8 cellular contexts compared by ENCODE assay signal in genomic region chr1:28144203-28145135, GRCh38. TPM values are rescaled to one million over a fixed set of nuclear protein-coding genes. Genes with fewer than 3 reads are reported as not detected.
DNase-seq lines count a peak whose midpoint lies in the region; ATAC-seq and TF ChIP-seq lines count a peak whose summit lies in the region.

No MANE protein-coding gene starts in this region.

- peak; percentile 20; the same call in 1 of the 3 replicates for ATAC-seq in SK-N-SH treated with all-trans-retinoic acid at 6 μM for 48 hours
- ATAC-seq in HG02588 (IDR thresholded peaks at IDR 0.05; ENCODE audit: unreplicated experiment), result peak; percentile 70
- ATAC-seq in HG03520 (IDR thresholded peaks at IDR 0.05; ENCODE audit: unreplicated experiment), result no peak

- POLR2A ChIA-PET in SK-N-SH (lab: Yijun Ruan, JAX), result interaction anchor here (0.6 kb wide), 1 partner anchor 23 kb away, joined by 4 read pairs; no protein-coding TSS in a partner anchor

- H3K4me3 ChIP-seq in SK-N-SH (ENCODE audit: low read depth in 2 of 2, low read length in 1 of 2) (no peak overlapping the region), OCI-LY1 (ENCODE audit: low read depth, low read length, poor library complexity, severe bottlenecking) (no peak overlapping the region), ascending aorta (no peak overlapping the region)

- H3K27me3 ChIP-seq in SK-N-SH (ENCODE audit: insufficient read depth) (no peaks in the 10 kb centered on the region), OCI-LY1 (ENCODE audit: insufficient read depth, low read length) (no peaks in the 10 kb centered on the region), ascending aorta (no peaks in the 10 kb centered on the region)

- H3K27ac ChIP-seq in SK-N-SH (ENCODE audit: low read depth in 2 of 2, low read length in 1 of 2) (no peak overlapping the region), OCI-LY1 (ENCODE audit: low read depth, low read length, poor library complexity, severe bottlenecking) (peak overlapping the region; percentile 97), ascending aorta (no peak overlapping the region)

- intact Hi-C loops in ascending aorta (cut with DNase I), result no loop called here

- H3K9me2 ChIP-seq in SK-N-SH, result no peaks in the 10 kb centered on the region
- H3K9me2 ChIP-seq in OCI-LY1 (ENCODE audit: low read depth, low read length), result no peaks in the 10 kb centered on the region

- WGBS in SK-N-SH (ENCODE audit: low lambda C conversion rate), result 41% methylated on average over 5 of the region's 5 CpGs

- TF ChIP-seq CTCF in SK-N-SH (IDR thresholded peaks at IDR 0.05), result no peak
- no peak for TF ChIP-seq CTCF in OCI-LY1 (IDR thresholded peaks at IDR 0.05; ENCODE audit: low read length)
- no peak for TF ChIP-seq CTCF in ascending aorta (IDR thresholded peaks at IDR 0.05)

- H3K9me3 ChIP-seq in SK-N-SH, result no peaks in the 10 kb centered on the region
- no peaks in the 10 kb centered on the region for H3K9me3 ChIP-seq in OCI-LY1 (ENCODE audit: low read length)
- H3K9me3 ChIP-seq in ascending aorta, result no peaks in the 10 kb centered on the region

- CTCF ChIA-PET in SK-N-SH (lab: Yijun Ruan, JAX), result interaction anchor here (0.8 kb wide), 1 partner anchor 17 kb away, joined by 3 read pairs; no protein-coding TSS in a partner anchor

- TF ChIP-seq RAD21 in SK-N-SH (IDR thresholded peaks at IDR 0.05; ENCODE audit: low read length), result no peak

- H2AFZ ChIP-seq in SK-N-SH (ENCODE audit: low read depth), result no peak overlapping the region
- no peak overlapping the region for H2AFZ ChIP-seq in OCI-LY1 (ENCODE audit: low read length)

- TF ChIP-seq EP300 in SK-N-SH (IDR thresholded peaks at IDR 0.05; ENCODE audit: borderline replicate concordance in 1 of 2, low read depth in 1 of 2, low read length in 1 of 2), result no peak

- DNase-seq in SK-N-SH, result no peak
- DNase-seq in iris pigment epithelial cell (ENCODE audit: low read depth), result peak; percentile 90
- no peak for DNase-seq in ascending aorta (ENCODE audit: low spot score in 2 of 2)
- DNase-seq in NCI-H2171 (lab: John Stamatoyannopoulos, UW), result no peak

- H3F3A ChIP-seq in SK-N-SH (replicated peaks; ENCODE audit: insufficient read depth) (no peaks in the 10 kb centered on the region), OCI-LY1 (ENCODE audit: insufficient read depth, low read length) (no peaks in the 10 kb centered on the region)

- H3K4me1 ChIP-seq in SK-N-SH (ENCODE audit: control insufficient read depth in 1 of 2, insufficient read depth in 2 of 2, low read depth in 1 of 2, low read length in 1 of 2), result no peaks in the 10 kb centered on the region
- peaks cover 62% of the 10 kb centered on the region for H3K4me1 ChIP-seq in OCI-LY1 (ENCODE audit: insufficient read depth, low read length, severe bottlenecking)
- H3K4me1 ChIP-seq in ascending aorta, result no peaks in the 10 kb centered on the region

- no peaks in the 10 kb centered on the region for H3K79me2 ChIP-seq in SK-N-SH (ENCODE audit: insufficient read depth)
- H3K79me2 ChIP-seq in OCI-LY1 (ENCODE audit: insufficient read depth, low read length), result no peaks in the 10 kb centered on the region

- H3K4me2 ChIP-seq in SK-N-SH (no peak overlapping the region), OCI-LY1 (ENCODE audit: low read length) (peak overlapping the region; percentile 23; the same call in 1 of the 2 replicates)

- H4K20me1 ChIP-seq in SK-N-SH (ENCODE audit: insufficient read depth), result no peaks in the 10 kb centered on the region
- no peaks in the 10 kb centered on the region for H4K20me1 ChIP-seq in OCI-LY1 (ENCODE audit: insufficient read depth, low read length)

- H3K9ac ChIP-seq in SK-N-SH, result no peak overlapping the region
- no peak overlapping the region for H3K9ac ChIP-seq in OCI-LY1 (ENCODE audit: low read length)

- no peaks in the 10 kb centered on the region for H3K36me3 ChIP-seq in SK-N-SH (replicated peaks in 1 of 2; ENCODE audit: control insufficient read depth in 1 of 2, insufficient read depth in 2 of 2, low read length in 1 of 2)
- H3K36me3 ChIP-seq in OCI-LY1 (ENCODE audit: insufficient read depth, low read length), result no peaks in the 10 kb centered on the region
- no peaks in the 10 kb centered on the region for H3K36me3 ChIP-seq in ascending aorta

TF ChIP-seq in SK-N-SH treated with all-trans-retinoic acid at 6 μM for 48 hours, 23 proteins besides CTCF, POLR2A, EP300 and RAD21 (continues in another document):
- no peak for TF ChIP-seq CSRNP3 (CRISPR knock-in tag; IDR thresholded peaks at IDR 0.05)
- no peak for TF ChIP-seq SNAI2 (CRISPR knock-in tag; IDR thresholded peaks at IDR 0.05)
- no peak for TF ChIP-seq PPARA (CRISPR knock-in tag; IDR thresholded peaks at IDR 0.05; ENCODE audit: borderline replicate concordance)
- no peak for TF ChIP-seq PATZ1 (CRISPR knock-in tag; IDR thresholded peaks at IDR 0.05; ENCODE audit: borderline replicate concordance)

TF ChIP-seq in SK-N-SH, 30 proteins besides CTCF, POLR2A, EP300 and RAD21 (continues in another document):
- TF ChIP-seq MXI1 (IDR thresholded peaks at IDR 0.05; ENCODE audit: low read depth, low read length) (no peak), YY1 (IDR thresholded peaks at IDR 0.05; ENCODE audit: low read depth) (no peak), FOSL2 (IDR thresholded peaks at IDR 0.05; ENCODE audit: borderline replicate concordance, low read depth) (no peak), NRF1 (IDR thresholded peaks at IDR 0.05; ENCODE audit: low read depth, low read length) (no peak), JUND (IDR thresholded peaks at IDR 0.05) (no peak), REST (IDR thresholded peaks at IDR 0.05; ENCODE audit: low read depth, low read length) (no peak), MEF2A (IDR thresholded peaks at IDR 0.05; ENCODE audit: borderline replicate concordance, low read depth) (no peak), ELF1 (IDR thresholded peaks at IDR 0.05) (no peak), FOXM1 (IDR thresholded peaks at IDR 0.05; ENCODE audit: low read depth) (no peak), IRF3 (IDR thresholded peaks at IDR 0.05; ENCODE audit: low read depth, low read length) (no peak), POLR2AphosphoS5 (IDR thresholded peaks at IDR 0.05; ENCODE audit: low read depth, low read length) (no peak), TAF1 (IDR thresholded peaks at IDR 0.05; ENCODE audit: borderline replicate concordance, low read depth, low read length) (no peak), NFIC (IDR thresholded peaks at IDR 0.05; ENCODE audit: borderline replicate concordance) (no peak), SIN3A (IDR thresholded peaks at IDR 0.05; ENCODE audit: borderline replicate concordance, low read depth, low read length) (no peak), MAX (IDR thresholded peaks at IDR 0.05; ENCODE audit: low read depth) (no peak), FOXJ3 (CRISPR knock-in tag; IDR thresholded peaks at IDR 0.05) (no peak), GATA2 (CRISPR knock-in tag; IDR thresholded peaks at IDR 0.05) (no peak)
- TF ChIP-seq, protein P1, sequence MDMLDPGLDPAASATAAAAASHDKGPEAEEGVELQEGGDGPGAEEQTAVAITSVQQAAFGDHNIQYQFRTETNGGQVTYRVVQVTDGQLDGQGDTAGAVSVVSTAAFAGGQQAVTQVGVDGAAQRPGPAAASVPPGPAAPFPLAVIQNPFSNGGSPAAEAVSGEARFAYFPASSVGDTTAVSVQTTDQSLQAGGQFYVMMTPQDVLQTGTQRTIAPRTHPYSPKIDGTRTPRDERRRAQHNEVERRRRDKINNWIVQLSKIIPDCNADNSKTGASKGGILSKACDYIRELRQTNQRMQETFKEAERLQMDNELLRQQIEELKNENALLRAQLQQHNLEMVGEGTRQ (IDR thresholded peaks at IDR 0.05; ENCODE audit: borderline replicate concordance, low read depth, low read length), result no peak

RNA-seq across cellular contexts. Expression of gene PTAFR, which starts 32.0 kb away (rescaled TPM):
- 0.05 and 0.06 TPM in 2 replicates for polyA plus RNA-seq in SK-N-SH (2012; rRNA removed)
- 0.03 and 0.04 TPM in 2 replicates for polyA plus RNA-seq in SK-N-SH (2012; cell fraction: cytosol; rRNA removed)
- 0.06 and 0.08 TPM in 2 replicates for polyA plus RNA-seq in SK-N-SH (2012; cell fraction: nucleus; rRNA removed)
- 13.1 TPM for total RNA-seq in ascending aorta

RNA-seq across cellular contexts. Expression of gene EYA3, which starts 56.1 kb away (rescaled TPM):
- polyA plus RNA-seq in SK-N-SH (2012; rRNA removed), result 6.5 and 9.8 TPM in 2 replicates
- polyA plus RNA-seq in SK-N-SH (2012; cell fraction: cytosol; rRNA removed), result 6.9 and 7.3 TPM in 2 replicates
- polyA plus RNA-seq in SK-N-SH (2012; cell fraction: nucleus; rRNA removed), result 11.6 and 19.5 TPM in 2 replicates
- total RNA-seq in ascending aorta, result 52.6 TPM
